ENCODE assay signal across 1 cellular context in genomic region chr6:165920896-165921671, GRCh38.
TF ChIP-seq lines count a peak whose summit lies in the region.

No MANE protein-coding gene starts in this region.

TF ChIP-seq in IMR-90, 13 proteins besides CTCF, POLR2A, EP300 and RAD21 (continued from another document):
- TF ChIP-seq ELK1 (IDR thresholded peaks at IDR 0.05; ENCODE audit: borderline replicate concordance, low read depth, low read length) (no peak), CEBPB (IDR thresholded peaks at IDR 0.05; ENCODE audit: low read depth, low read length) (no peak), RCOR1 (IDR thresholded peaks at IDR 0.05; ENCODE audit: insufficient replicate concordance, low read length) (no peak)
